ENCODE assay signal across 1 cellular context in the genomic region with DNA sequence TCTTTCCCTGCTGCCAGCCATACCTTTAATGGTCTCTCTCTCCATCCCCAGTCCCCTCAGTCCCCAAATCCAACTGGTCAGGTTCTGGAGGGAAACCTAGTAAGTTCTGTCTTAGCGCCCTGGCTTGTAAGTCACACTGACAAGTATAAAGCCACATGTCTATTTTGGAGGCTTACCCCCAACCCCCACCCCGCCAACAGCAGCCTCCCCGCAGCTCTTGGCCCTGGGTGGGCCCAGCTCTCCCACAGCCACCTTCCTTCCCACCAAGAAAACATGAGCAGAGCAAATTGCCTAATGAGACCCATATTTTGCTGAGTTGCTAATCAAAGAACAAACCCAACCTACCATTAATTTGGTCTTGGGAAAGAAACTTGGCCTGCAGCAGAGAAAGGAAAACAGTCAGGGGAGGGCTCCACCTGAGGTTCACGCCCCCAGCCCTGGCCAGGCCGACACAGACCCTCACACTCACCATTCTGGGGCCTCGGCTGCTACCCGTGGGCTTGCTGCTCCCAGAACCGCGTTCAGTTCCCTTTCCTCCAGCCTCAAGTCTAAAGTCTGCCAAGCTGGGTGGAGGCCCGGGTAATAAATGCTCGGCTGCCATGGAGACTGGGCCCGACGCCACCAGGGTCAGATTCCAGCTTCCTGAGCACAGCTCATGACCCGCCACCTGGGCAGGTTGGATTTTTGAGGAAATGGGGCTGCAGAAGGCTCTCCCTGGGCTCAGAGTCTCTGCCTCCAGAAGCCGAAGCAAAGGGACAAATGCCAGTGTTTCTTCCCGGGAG.
TF ChIP-seq lines count a peak whose summit lies in the region.

A gene with protein sequence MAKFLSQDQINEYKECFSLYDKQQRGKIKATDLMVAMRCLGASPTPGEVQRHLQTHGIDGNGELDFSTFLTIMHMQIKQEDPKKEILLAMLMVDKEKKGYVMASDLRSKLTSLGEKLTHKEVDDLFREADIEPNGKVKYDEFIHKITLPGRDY (minus strand): TSS at position 557 of the 782 bp plus-strand sequence. CDS start 85 bp downstream, at position 472.

TF ChIP-seq in HepG2, 621 proteins besides CTCF, POLR2A, EP300 and RAD21 (continued from another document and continues in another):
- TF ChIP-seq, protein P1, sequence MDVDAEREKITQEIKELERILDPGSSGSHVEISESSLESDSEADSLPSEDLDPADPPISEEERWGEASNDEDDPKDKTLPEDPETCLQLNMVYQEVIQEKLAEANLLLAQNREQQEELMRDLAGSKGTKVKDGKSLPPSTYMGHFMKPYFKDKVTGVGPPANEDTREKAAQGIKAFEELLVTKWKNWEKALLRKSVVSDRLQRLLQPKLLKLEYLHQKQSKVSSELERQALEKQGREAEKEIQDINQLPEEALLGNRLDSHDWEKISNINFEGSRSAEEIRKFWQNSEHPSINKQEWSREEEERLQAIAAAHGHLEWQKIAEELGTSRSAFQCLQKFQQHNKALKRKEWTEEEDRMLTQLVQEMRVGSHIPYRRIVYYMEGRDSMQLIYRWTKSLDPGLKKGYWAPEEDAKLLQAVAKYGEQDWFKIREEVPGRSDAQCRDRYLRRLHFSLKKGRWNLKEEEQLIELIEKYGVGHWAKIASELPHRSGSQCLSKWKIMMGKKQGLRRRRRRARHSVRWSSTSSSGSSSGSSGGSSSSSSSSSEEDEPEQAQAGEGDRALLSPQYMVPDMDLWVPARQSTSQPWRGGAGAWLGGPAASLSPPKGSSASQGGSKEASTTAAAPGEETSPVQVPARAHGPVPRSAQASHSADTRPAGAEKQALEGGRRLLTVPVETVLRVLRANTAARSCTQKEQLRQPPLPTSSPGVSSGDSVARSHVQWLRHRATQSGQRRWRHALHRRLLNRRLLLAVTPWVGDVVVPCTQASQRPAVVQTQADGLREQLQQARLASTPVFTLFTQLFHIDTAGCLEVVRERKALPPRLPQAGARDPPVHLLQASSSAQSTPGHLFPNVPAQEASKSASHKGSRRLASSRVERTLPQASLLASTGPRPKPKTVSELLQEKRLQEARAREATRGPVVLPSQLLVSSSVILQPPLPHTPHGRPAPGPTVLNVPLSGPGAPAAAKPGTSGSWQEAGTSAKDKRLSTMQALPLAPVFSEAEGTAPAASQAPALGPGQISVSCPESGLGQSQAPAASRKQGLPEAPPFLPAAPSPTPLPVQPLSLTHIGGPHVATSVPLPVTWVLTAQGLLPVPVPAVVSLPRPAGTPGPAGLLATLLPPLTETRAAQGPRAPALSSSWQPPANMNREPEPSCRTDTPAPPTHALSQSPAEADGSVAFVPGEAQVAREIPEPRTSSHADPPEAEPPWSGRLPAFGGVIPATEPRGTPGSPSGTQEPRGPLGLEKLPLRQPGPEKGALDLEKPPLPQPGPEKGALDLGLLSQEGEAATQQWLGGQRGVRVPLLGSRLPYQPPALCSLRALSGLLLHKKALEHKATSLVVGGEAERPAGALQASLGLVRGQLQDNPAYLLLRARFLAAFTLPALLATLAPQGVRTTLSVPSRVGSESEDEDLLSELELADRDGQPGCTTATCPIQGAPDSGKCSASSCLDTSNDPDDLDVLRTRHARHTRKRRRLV (CRISPR knock-in tag; IDR thresholded peaks at IDR 0.05) = peak; percentile 74; the same call in 1 of the 2 replicates
- TF ChIP-seq RORA (CRISPR knock-in tag; IDR thresholded peaks at IDR 0.05) (no peak), ZFP82 (CRISPR knock-in tag; IDR thresholded peaks at IDR 0.05; ENCODE audit: borderline replicate concordance) (no peak), ZNF343 (CRISPR knock-in tag; IDR thresholded peaks at IDR 0.05) (0 out of 2 replicates have a peak, but pooled peaks have one; percentile 60), EHMT2 (IDR thresholded peaks at IDR 0.05; ENCODE audit: borderline replicate concordance, low read depth, low read length) (no peak), ZNF430 (CRISPR knock-in tag; IDR thresholded peaks at IDR 0.05) (no peak), MXI1 (IDR thresholded peaks at IDR 0.05; ENCODE audit: borderline replicate concordance, low read depth, low read length) (peak; percentile 81; the same call in 2 of the 3 replicates), MTA1 (CRISPR knock-in tag; IDR thresholded peaks at IDR 0.05; ENCODE audit: borderline replicate concordance) (no peak), TGIF2 (CRISPR knock-in tag; IDR thresholded peaks at IDR 0.05) (0 out of 2 replicates have a peak, but pooled peaks have one; percentile 17), HOXD1 (CRISPR knock-in tag; IDR thresholded peaks at IDR 0.05) (no peak), SALL1 (CRISPR knock-in tag; IDR thresholded peaks at IDR 0.05) (peak; percentile 61), SOX5 (CRISPR knock-in tag; IDR thresholded peaks at IDR 0.05; ENCODE audit: borderline replicate concordance) (no peak), ATRX (CRISPR knock-in tag; IDR thresholded peaks at IDR 0.05; ENCODE audit: borderline replicate concordance) (no peak), SIN3A (IDR thresholded peaks at IDR 0.05; ENCODE audit: borderline replicate concordance, low read depth, low read length) (no peak), TBL1XR1 (IDR thresholded peaks at IDR 0.05; ENCODE audit: borderline replicate concordance, low read length, partially characterized antibody) (no peak), YY1 (IDR thresholded peaks at IDR 0.05; ENCODE audit: insufficient read depth, insufficient replicate concordance, low read depth, low read length) (no peak)
- TF ChIP-seq, protein P2, sequence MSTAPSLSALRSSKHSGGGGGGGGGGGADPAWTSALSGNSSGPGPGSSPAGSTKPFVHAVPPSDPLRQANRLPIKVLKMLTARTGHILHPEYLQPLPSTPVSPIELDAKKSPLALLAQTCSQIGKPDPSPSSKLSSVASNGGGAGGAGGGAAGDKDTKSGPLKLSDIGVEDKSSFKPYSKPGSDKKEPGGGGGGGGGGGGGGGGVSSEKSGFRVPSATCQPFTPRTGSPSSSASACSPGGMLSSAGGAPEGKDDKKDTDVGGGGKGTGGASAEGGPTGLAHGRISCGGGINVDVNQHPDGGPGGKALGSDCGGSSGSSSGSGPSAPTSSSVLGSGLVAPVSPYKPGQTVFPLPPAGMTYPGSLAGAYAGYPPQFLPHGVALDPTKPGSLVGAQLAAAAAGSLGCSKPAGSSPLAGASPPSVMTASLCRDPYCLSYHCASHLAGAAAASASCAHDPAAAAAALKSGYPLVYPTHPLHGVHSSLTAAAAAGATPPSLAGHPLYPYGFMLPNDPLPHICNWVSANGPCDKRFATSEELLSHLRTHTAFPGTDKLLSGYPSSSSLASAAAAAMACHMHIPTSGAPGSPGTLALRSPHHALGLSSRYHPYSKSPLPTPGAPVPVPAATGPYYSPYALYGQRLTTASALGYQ (CRISPR knock-in tag; IDR thresholded peaks at IDR 0.05) = no peak
- TF ChIP-seq, protein P3, sequence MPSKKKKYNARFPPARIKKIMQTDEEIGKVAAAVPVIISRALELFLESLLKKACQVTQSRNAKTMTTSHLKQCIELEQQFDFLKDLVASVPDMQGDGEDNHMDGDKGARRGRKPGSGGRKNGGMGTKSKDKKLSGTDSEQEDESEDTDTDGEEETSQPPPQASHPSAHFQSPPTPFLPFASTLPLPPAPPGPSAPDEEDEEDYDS (CRISPR knock-in tag; IDR thresholded peaks at IDR 0.05) = peak; percentile 49
- TF ChIP-seq, protein P4, sequence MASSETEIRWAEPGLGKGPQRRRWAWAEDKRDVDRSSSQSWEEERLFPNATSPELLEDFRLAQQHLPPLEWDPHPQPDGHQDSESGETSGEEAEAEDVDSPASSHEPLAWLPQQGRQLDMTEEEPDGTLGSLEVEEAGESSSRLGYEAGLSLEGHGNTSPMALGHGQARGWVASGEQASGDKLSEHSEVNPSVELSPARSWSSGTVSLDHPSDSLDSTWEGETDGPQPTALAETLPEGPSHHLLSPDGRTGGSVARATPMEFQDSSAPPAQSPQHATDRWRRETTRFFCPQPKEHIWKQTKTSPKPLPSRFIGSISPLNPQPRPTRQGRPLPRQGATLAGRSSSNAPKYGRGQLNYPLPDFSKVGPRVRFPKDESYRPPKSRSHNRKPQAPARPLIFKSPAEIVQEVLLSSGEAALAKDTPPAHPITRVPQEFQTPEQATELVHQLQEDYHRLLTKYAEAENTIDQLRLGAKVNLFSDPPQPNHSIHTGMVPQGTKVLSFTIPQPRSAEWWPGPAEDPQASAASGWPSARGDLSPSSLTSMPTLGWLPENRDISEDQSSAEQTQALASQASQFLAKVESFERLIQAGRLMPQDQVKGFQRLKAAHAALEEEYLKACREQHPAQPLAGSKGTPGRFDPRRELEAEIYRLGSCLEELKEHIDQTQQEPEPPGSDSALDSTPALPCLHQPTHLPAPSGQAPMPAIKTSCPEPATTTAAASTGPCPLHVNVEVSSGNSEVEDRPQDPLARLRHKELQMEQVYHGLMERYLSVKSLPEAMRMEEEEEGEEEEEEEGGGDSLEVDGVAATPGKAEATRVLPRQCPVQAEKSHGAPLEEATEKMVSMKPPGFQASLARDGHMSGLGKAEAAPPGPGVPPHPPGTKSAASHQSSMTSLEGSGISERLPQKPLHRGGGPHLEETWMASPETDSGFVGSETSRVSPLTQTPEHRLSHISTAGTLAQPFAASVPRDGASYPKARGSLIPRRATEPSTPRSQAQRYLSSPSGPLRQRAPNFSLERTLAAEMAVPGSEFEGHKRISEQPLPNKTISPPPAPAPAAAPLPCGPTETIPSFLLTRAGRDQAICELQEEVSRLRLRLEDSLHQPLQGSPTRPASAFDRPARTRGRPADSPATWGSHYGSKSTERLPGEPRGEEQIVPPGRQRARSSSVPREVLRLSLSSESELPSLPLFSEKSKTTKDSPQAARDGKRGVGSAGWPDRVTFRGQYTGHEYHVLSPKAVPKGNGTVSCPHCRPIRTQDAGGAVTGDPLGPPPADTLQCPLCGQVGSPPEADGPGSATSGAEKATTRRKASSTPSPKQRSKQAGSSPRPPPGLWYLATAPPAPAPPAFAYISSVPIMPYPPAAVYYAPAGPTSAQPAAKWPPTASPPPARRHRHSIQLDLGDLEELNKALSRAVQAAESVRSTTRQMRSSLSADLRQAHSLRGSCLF (CRISPR knock-in tag; IDR thresholded peaks at IDR 0.05; ENCODE audit: borderline replicate concordance) = no peak
- TF ChIP-seq, protein P5, sequence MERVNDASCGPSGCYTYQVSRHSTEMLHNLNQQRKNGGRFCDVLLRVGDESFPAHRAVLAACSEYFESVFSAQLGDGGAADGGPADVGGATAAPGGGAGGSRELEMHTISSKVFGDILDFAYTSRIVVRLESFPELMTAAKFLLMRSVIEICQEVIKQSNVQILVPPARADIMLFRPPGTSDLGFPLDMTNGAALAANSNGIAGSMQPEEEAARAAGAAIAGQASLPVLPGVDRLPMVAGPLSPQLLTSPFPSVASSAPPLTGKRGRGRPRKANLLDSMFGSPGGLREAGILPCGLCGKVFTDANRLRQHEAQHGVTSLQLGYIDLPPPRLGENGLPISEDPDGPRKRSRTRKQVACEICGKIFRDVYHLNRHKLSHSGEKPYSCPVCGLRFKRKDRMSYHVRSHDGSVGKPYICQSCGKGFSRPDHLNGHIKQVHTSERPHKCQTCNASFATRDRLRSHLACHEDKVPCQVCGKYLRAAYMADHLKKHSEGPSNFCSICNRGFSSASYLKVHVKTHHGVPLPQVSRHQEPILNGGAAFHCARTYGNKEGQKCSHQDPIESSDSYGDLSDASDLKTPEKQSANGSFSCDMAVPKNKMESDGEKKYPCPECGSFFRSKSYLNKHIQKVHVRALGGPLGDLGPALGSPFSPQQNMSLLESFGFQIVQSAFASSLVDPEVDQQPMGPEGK (CRISPR knock-in tag; IDR thresholded peaks at IDR 0.05) = no peak
- TF ChIP-seq, protein P6, sequence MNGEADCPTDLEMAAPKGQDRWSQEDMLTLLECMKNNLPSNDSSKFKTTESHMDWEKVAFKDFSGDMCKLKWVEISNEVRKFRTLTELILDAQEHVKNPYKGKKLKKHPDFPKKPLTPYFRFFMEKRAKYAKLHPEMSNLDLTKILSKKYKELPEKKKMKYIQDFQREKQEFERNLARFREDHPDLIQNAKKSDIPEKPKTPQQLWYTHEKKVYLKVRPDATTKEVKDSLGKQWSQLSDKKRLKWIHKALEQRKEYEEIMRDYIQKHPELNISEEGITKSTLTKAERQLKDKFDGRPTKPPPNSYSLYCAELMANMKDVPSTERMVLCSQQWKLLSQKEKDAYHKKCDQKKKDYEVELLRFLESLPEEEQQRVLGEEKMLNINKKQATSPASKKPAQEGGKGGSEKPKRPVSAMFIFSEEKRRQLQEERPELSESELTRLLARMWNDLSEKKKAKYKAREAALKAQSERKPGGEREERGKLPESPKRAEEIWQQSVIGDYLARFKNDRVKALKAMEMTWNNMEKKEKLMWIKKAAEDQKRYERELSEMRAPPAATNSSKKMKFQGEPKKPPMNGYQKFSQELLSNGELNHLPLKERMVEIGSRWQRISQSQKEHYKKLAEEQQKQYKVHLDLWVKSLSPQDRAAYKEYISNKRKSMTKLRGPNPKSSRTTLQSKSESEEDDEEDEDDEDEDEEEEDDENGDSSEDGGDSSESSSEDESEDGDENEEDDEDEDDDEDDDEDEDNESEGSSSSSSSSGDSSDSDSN (CRISPR knock-in tag; IDR thresholded peaks at IDR 0.05) = peak; percentile 26; the same call in 1 of the 2 replicates
- TF ChIP-seq, protein P7, sequence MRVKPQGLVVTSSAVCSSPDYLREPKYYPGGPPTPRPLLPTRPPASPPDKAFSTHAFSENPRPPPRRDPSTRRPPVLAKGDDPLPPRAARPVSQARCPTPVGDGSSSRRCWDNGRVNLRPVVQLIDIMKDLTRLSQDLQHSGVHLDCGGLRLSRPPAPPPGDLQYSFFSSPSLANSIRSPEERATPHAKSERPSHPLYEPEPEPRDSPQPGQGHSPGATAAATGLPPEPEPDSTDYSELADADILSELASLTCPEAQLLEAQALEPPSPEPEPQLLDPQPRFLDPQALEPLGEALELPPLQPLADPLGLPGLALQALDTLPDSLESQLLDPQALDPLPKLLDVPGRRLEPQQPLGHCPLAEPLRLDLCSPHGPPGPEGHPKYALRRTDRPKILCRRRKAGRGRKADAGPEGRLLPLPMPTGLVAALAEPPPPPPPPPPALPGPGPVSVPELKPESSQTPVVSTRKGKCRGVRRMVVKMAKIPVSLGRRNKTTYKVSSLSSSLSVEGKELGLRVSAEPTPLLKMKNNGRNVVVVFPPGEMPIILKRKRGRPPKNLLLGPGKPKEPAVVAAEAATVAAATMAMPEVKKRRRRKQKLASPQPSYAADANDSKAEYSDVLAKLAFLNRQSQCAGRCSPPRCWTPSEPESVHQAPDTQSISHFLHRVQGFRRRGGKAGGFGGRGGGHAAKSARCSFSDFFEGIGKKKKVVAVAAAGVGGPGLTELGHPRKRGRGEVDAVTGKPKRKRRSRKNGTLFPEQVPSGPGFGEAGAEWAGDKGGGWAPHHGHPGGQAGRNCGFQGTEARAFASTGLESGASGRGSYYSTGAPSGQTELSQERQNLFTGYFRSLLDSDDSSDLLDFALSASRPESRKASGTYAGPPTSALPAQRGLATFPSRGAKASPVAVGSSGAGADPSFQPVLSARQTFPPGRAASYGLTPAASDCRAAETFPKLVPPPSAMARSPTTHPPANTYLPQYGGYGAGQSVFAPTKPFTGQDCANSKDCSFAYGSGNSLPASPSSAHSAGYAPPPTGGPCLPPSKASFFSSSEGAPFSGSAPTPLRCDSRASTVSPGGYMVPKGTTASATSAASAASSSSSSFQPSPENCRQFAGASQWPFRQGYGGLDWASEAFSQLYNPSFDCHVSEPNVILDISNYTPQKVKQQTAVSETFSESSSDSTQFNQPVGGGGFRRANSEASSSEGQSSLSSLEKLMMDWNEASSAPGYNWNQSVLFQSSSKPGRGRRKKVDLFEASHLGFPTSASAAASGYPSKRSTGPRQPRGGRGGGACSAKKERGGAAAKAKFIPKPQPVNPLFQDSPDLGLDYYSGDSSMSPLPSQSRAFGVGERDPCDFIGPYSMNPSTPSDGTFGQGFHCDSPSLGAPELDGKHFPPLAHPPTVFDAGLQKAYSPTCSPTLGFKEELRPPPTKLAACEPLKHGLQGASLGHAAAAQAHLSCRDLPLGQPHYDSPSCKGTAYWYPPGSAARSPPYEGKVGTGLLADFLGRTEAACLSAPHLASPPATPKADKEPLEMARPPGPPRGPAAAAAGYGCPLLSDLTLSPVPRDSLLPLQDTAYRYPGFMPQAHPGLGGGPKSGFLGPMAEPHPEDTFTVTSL (CRISPR knock-in tag; IDR thresholded peaks at IDR 0.05; ENCODE audit: borderline replicate concordance) = no peak
